Comparison of ENCODE assay signal across 10 cellular contexts in the genomic region with DNA sequence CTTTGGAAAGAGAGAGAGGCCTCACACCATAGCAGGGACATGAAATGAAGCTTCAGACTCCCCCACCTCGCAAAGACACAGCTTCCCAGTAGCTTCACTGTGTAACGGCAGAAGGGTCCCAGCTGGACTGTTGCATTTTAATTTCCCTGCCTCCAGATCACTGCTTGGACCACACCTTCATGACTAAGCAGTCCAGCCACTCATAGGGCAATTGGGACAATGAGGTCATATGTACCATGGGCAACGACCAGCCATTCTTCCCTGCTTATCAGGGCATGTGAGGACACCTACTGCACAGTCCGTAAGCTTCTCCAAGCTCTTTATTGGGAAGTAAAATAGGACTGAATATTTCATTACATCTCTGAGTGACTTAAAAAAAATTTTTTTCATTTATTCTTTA.
A peak's percentile ranks its signal among the peaks of the same experiment; 100 is the strongest.
DNase-seq lines count a peak whose midpoint lies in the region; ATAC-seq, FAIRE-seq and TF ChIP-seq lines count a peak whose summit lies in the region.
"Had no signal": no experiment of that assay in that cellular context is flagged by ENCODE, and none has a peak within 500 bp of the region (broad histone marks: within the 10 kb centered on the region; RNA-seq: fewer than 3 reads in every experiment).

No MANE protein-coding gene starts in this region.

- no peak overlapping the region for H3K27ac ChIP-seq in HCT116 (ENCODE audit: low read depth, low read length)
- H3K27ac ChIP-seq in adrenal gland = no peak overlapping the region
- H3K27ac ChIP-seq in small intestine (ENCODE audit: low read depth in 1 of 2, low read length in 1 of 2) = no peak overlapping the region

- 56 to 60% (median 59%) methylated on average over 4 of the region's 4 CpGs for WGBS in adrenal gland, 4 donors
- WGBS in small intestine, 3 donors = 41 to 53% (median 44%) methylated on average over 4 of the region's 4 CpGs

- H3K36me3 ChIP-seq in HCT116 (ENCODE audit: control insufficient read depth in 1 of 2, insufficient read depth in 2 of 2, low read length in 2 of 2) (no peaks in the 10 kb centered on the region), adrenal gland (replicated peaks in 1 of 2) (no peaks in the 10 kb centered on the region), small intestine (ENCODE audit: control insufficient read depth in 2 of 2, insufficient read depth in 2 of 2, low read length in 2 of 2) (no peaks in the 10 kb centered on the region)

- CTCF ChIA-PET in HCT116 (lab: Charles Lee) = interaction anchor here (1.1 kb wide), 1 partner anchor 376 kb away, joined by 3 read pairs; no protein-coding TSS in a partner anchor

- H3K9me3 ChIP-seq in HCT116 (ENCODE audit: control insufficient read depth in 1 of 2, insufficient read depth in 1 of 2, low read depth in 1 of 2, low read length in 2 of 2) (no peaks in the 10 kb centered on the region), adrenal gland (replicated peaks in 1 of 3) (no peaks in the 10 kb centered on the region), small intestine (ENCODE audit: control insufficient read depth, low read depth) (no peaks in the 10 kb centered on the region)

- FAIRE-seq in small intestine (lab: Jason Lieb, UNC) = no peak

- H3K27me3 ChIP-seq in HCT116 (ENCODE audit: insufficient read depth, low read length) (no peaks in the 10 kb centered on the region), adrenal gland (no peaks in the 10 kb centered on the region), small intestine (ENCODE audit: control insufficient read depth in 2 of 2, insufficient read depth in 2 of 2, low read length in 2 of 2) (no peaks in the 10 kb centered on the region)

- TF ChIP-seq CTCF in HCT116 (IDR thresholded peaks at IDR 0.05 in 2 of 3, conservative IDR thresholded peaks at IDR 0.05 in 1 of 3; ENCODE audit: borderline replicate concordance in 1 of 3, insufficient read depth in 1 of 3, low read depth in 2 of 3, low read length in 2 of 3) = no peak
- no peak for TF ChIP-seq CTCF in adrenal gland (IDR thresholded peaks at IDR 0.05)

- no peak overlapping the region for H3K9ac ChIP-seq in HCT116 (ENCODE audit: low read length)

- intact Hi-C loops in HCT116 (cut with micrococcal nuclease) = no loop called here
- intact Hi-C loops in adrenal gland (cut with DNase I) = loop anchor here in 1 of 2 donors (10.0 kb wide), 1 partner anchor 126 kb away; no protein-coding TSS in a partner anchor
- intact Hi-C loops in left ventricle myocardium superior (cut with micrococcal nuclease) = no loop called here

- ATAC-seq in HCT116 (peak; percentile 53), left ventricle myocardium superior (peak; percentile 93), HG02610 (IDR thresholded peaks at IDR 0.05; ENCODE audit: unreplicated experiment) (no peak)

- RAD21 ChIA-PET in HCT116 (lab: Charles Lee; ENCODE audit: low non-redundant PET in 1 of 2, low total read pairs in 2 of 2, uncharacterized antibody in 2 of 2, unreplicated experiment in 2 of 2) = no interaction called here

- DNase-seq in HCT116 (ENCODE audit: low read depth, low spot score) (peak; percentile 12), adrenal gland (peak in 6 of 7 donors; percentile 18 to 57 (median 32)), left ventricle myocardium superior (no peak), small intestine (peak; percentile 41), T-helper 1 cell (no peak)
- no peak for DNase-seq in activated CD8-positive, alpha-beta memory T cell treated with anti-CD3 and anti-CD28 coated beads, Interleukin-2, amount 50 U/mL, for 4 hours
- DNase-seq in stimulated activated naive CD4-positive, alpha-beta T cell (lab: John Stamatoyannopoulos, UW) = no peak
- DNase-seq: activated B cell treated with CpG ODN at 0.5 μM for 24 hours had no signal

- BruUV-seq in HCT116 (replicated peaks; lab: Mats Ljungman, UMichigan) = no TSS peak

- H3K4me2 ChIP-seq in HCT116 (ENCODE audit: low read length) = peak overlapping the region; percentile 24

- TF ChIP-seq POLR2A in HCT116 (IDR thresholded peaks at IDR 0.05; ENCODE audit: borderline replicate concordance, extremely low read depth, insufficient read depth, insufficient read length) (no peak), adrenal gland (IDR thresholded peaks at IDR 0.05) (no peak)

- H3K4me3 ChIP-seq in HCT116 (replicated peaks in 1 of 2; ENCODE audit: low read depth in 1 of 2, low read length in 2 of 2) = no peak overlapping the region
- H3K4me3 ChIP-seq in adrenal gland = no peak overlapping the region
- H3K4me3 ChIP-seq in small intestine (ENCODE audit: low read depth in 1 of 2, low read length in 2 of 2) = no peak overlapping the region
- H3K4me3 ChIP-seq: skin epidermis had no signal

- no peaks in the 10 kb centered on the region for H3K79me2 ChIP-seq in HCT116 (ENCODE audit: insufficient read depth, low read length)

- POLR2A ChIA-PET in HCT116 (lab: Charles Lee) = no interaction called here

- no peaks in the 10 kb centered on the region for H3K9me2 ChIP-seq in HCT116 (ENCODE audit: insufficient read depth)

- H3K4me1 ChIP-seq in HCT116 (ENCODE audit: control insufficient read depth in 1 of 2, insufficient read depth in 2 of 2, low read length in 2 of 2) = peaks cover 4 to 11% of the 10 kb centered on the region in 2 experiments; a peak in 3 of 4 replicates
- peaks cover 13 to 15% of the 10 kb centered on the region in 2 donors for H3K4me1 ChIP-seq in adrenal gland (replicated peaks in 1 of 2)
- H3K4me1 ChIP-seq in small intestine (ENCODE audit: control insufficient read depth in 2 of 2, insufficient read depth in 1 of 2, low read depth in 1 of 2, low read length in 1 of 2) = peaks cover 4% of the 10 kb centered on the region in 2 donors

- H2AFZ ChIP-seq in HCT116 (ENCODE audit: low read depth, low read length, poor library complexity, severe bottlenecking) = no peak overlapping the region

- peak; percentile 25; the same call in 1 of the 2 replicates for TF ChIP-seq RAD21 in HCT116 (IDR thresholded peaks at IDR 0.05; ENCODE audit: low read depth)

- H4K20me1 ChIP-seq in HCT116 (ENCODE audit: insufficient read depth) = no peaks in the 10 kb centered on the region

TF ChIP-seq in HCT116, 20 proteins besides CTCF, POLR2A, EP300 and RAD21:
- 0 out of 2 replicates have a peak, but pooled peaks have one; percentile 13 for TF ChIP-seq JUND (IDR thresholded peaks at IDR 0.05)
- no peak for TF ChIP-seq FOSL1 (IDR thresholded peaks at IDR 0.05; ENCODE audit: low read depth)
- TF ChIP-seq SIN3A (IDR thresholded peaks at IDR 0.05; ENCODE audit: low read depth) = no peak
- no peak for TF ChIP-seq MAX (IDR thresholded peaks at IDR 0.05)

Comparison
In these comparisons a context has a peak if more than half of its experiments do, and no peak if none do; other contexts are left out.
1. DNase-seq: peak in HCT116 (single experiment), adrenal gland (6 of 7) and small intestine (single experiment); none in left ventricle myocardium superior (single experiment), activated CD8-positive, alpha-beta memory T cell treated with anti-CD3 and anti-CD28 coated beads, Interleukin-2, amount 50 U/mL, for 4 hours (single experiment), stimulated activated naive CD4-positive, alpha-beta T cell (0 of 6) and T-helper 1 cell (0 of 5).